Comparison of ENCODE assay signal across 9 cellular contexts in the genomic region with DNA sequence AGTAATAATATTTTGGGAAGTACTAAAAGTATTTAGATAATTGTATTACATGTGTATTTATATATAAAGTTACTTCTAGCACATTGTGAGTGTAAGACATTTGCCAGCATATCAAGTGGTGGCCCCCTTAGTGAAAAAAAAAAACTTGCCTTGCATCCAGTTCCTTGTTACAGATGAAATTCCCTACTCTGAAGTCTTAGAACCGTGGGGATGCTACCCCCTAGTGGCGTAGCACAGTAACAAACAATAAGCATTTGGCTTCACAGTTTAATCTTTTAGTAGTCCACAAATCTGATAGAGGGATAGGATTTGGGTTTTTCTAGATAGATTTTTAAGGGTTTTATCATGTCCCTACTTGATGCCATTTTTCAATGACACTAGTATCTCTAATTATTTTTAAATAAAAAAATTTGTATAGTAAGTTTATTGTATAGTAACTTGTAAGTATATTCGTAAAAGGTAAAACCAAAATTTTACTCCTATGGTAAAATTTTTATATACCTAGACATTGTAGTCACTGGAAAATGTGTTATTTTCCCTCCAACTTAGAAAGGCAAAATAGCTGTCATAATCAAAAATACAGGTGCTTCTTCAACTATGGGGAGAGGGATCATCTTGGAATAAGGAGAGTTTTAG. TPM values are rescaled to one million over a fixed set of nuclear protein-coding genes. Genes with fewer than 3 reads are reported as not detected.
DNase-seq lines count a peak whose midpoint lies in the region; ATAC-seq, FAIRE-seq and TF ChIP-seq lines count a peak whose summit lies in the region.
"Had no signal": no experiment of that assay in that cellular context is flagged by ENCODE, and none has a peak within 500 bp of the region (broad histone marks: within the 10 kb centered on the region; RNA-seq: fewer than 3 reads in every experiment).

No MANE protein-coding gene starts in this region.

- H3K36me3 Mint-ChIP-seq in activated naive CD4-positive, alpha-beta T cell treated with anti-CD3 and anti-CD28 coated beads for 36 hours (ENCODE audit: low read depth), result peaks cover 45% of the 10 kb centered on the region
- H3K36me3 Mint-ChIP-seq in glutamatergic neuron (ENCODE audit: unreplicated experiment), result no peaks in the 10 kb centered on the region

- intact Hi-C loops in activated naive CD4-positive, alpha-beta T cell treated with anti-CD3 and anti-CD28 coated beads for 36 hours (cut with micrococcal nuclease), result loop anchor here (1.0 to 2.0 kb wide), 4 partner anchors 13 to 381 kb away; a partner anchor contains a TSS
- intact Hi-C loops in prostate gland (cut with DNase I), result loop anchor here (5.0 kb wide), 2 partner anchors 246 to 381 kb away; no protein-coding TSS in a partner anchor

- peak; percentile 88 for FAIRE-seq in H54 (lab: Jason Lieb, UNC)

- 40% methylated on average over 3 of the region's 3 CpGs for WGBS in prostate gland

- peak; percentile 56 for DNase-seq in DMS79 treated with DMSO at 0.1 percent for 48 hours (lab: John Stamatoyannopoulos, UW)
- DNase-seq in H54 (ENCODE audit: insufficient read length, low spot score), result no peak
- DNase-seq in NCI-H1048 (lab: John Stamatoyannopoulos, UW), result peak; percentile 54
- DNase-seq in SK-N-DZ (ENCODE audit: low spot score), result peak; percentile 83
- peak; percentile 65 for DNase-seq in activated naive CD4-positive, alpha-beta T cell treated with anti-CD3 and anti-CD28 coated beads for 36 hours
- DNase-seq in glutamatergic neuron, result peak; percentile 73
- DNase-seq in prostate gland (ENCODE audit: low spot score), result peak; percentile 17

- H3K9me3 ChIP-seq in prostate gland, result no peaks in the 10 kb centered on the region

- H3K4me3 Mint-ChIP-seq in activated naive CD4-positive, alpha-beta T cell treated with anti-CD3 and anti-CD28 coated beads for 36 hours, result no peak overlapping the region
- H3K4me3 Mint-ChIP-seq in glutamatergic neuron (ENCODE audit: unreplicated experiment), result no peak overlapping the region
- H3K4me3 Mint-ChIP-seq: dendritic cell treated with granulocyte-macrophage colony-stimulating factor and Interleukin-4, amounts not matched to agents 40 ng/mL and 50 ng/mL, for 4 days had no signal

- no peaks in the 10 kb centered on the region for H3K36me3 ChIP-seq in prostate gland

- H3K4me1 Mint-ChIP-seq in activated naive CD4-positive, alpha-beta T cell treated with anti-CD3 and anti-CD28 coated beads for 36 hours (ENCODE audit: low read depth), result peaks cover 2% of the 10 kb centered on the region
- no peaks in the 10 kb centered on the region for H3K4me1 Mint-ChIP-seq in glutamatergic neuron (ENCODE audit: low read depth, unreplicated experiment)

- no peak overlapping the region for H3K27ac Mint-ChIP-seq in activated naive CD4-positive, alpha-beta T cell treated with anti-CD3 and anti-CD28 coated beads for 36 hours
- no peak overlapping the region for H3K27ac Mint-ChIP-seq in glutamatergic neuron (ENCODE audit: unreplicated experiment)
- H3K27ac Mint-ChIP-seq: dendritic cell treated with granulocyte-macrophage colony-stimulating factor and Interleukin-4, amounts not matched to agents 40 ng/mL and 50 ng/mL, for 4 days had no signal

- H3K27me3 ChIP-seq in prostate gland (replicated peaks; ENCODE audit: insufficient read depth), result no peaks in the 10 kb centered on the region

- CTCF ChIA-PET in activated naive CD4-positive, alpha-beta T cell treated with anti-CD3 and anti-CD28 coated beads for 36 hours (lab: Charles Lee), result interaction anchor here (0.7 to 2.2 kb wide), 12 partner anchors 8 to 381 kb away, joined by 3 to 10 read pairs (median 4); no protein-coding TSS in a partner anchor

- H3K4me3 ChIP-seq in prostate gland, result no peak overlapping the region

- TF ChIP-seq CTCF in glutamatergic neuron (IDR thresholded peaks at IDR 0.05; ENCODE audit: partially characterized antibody, unreplicated experiment) (peak; percentile 87), prostate gland (IDR thresholded peaks at IDR 0.05) (peak; percentile 42 to 74 (median 67))

- H3K4me1 ChIP-seq in prostate gland (replicated peaks), result no peaks in the 10 kb centered on the region

- ATAC-seq in HG03196 (IDR thresholded peaks at IDR 0.05; ENCODE audit: unreplicated experiment), result no peak

- TF ChIP-seq POLR2A in H54 (IDR thresholded peaks at IDR 0.05; ENCODE audit: low read depth, low read length), result no peak
- no peak for TF ChIP-seq POLR2A in prostate gland (IDR thresholded peaks at IDR 0.05)

- H3K27ac ChIP-seq in prostate gland, result no peak overlapping the region

- H3K9me3 Mint-ChIP-seq in activated naive CD4-positive, alpha-beta T cell treated with anti-CD3 and anti-CD28 coated beads for 36 hours, result no peaks in the 10 kb centered on the region
- no peaks in the 10 kb centered on the region for H3K9me3 Mint-ChIP-seq in glutamatergic neuron (ENCODE audit: unreplicated experiment)
- H3K9me3 Mint-ChIP-seq: dendritic cell treated with granulocyte-macrophage colony-stimulating factor and Interleukin-4, amounts not matched to agents 40 ng/mL and 50 ng/mL, for 4 days had no signal

- H3K27me3 Mint-ChIP-seq in activated naive CD4-positive, alpha-beta T cell treated with anti-CD3 and anti-CD28 coated beads for 36 hours (ENCODE audit: low read depth), result no peaks in the 10 kb centered on the region
- no peaks in the 10 kb centered on the region for H3K27me3 Mint-ChIP-seq in glutamatergic neuron (ENCODE audit: unreplicated experiment)
- H3K27me3 Mint-ChIP-seq: dendritic cell treated with granulocyte-macrophage colony-stimulating factor and Interleukin-4, amounts not matched to agents 40 ng/mL and 50 ng/mL, for 4 days had no signal

RNA-seq across cellular contexts. Expression of a gene that starts 14.3 kb away (rescaled TPM):
- polyA plus RNA-seq in SK-N-DZ (2014; cell fraction: cytosol; rRNA removed), result 141 and 166 TPM in 2 replicates
- 588 and 755 TPM in 2 replicates for polyA plus RNA-seq in SK-N-DZ (2014; cell fraction: nucleus; rRNA removed)
- total RNA-seq in activated naive CD4-positive, alpha-beta T cell treated with anti-CD3 and anti-CD28 coated beads for 36 hours, result 100 to 1,000 TPM; 187 to 191 TPM
- total RNA-seq in glutamatergic neuron (ENCODE audit: unreplicated experiment), result 34.0 TPM
- total RNA-seq in prostate gland, result 10 to 100 TPM; 13.8 to 40.4 TPM

RNA-seq across cellular contexts. Expression of a gene that starts 14.7 kb away (rescaled TPM):
- 81.4 and 88.5 TPM in 2 replicates for polyA plus RNA-seq in SK-N-DZ (2014; cell fraction: cytosol; rRNA removed)
- 127 and 130 TPM in 2 replicates for polyA plus RNA-seq in SK-N-DZ (2014; cell fraction: nucleus; rRNA removed)
- 1 to 10 TPM; 9.3 to 9.9 TPM for total RNA-seq in activated naive CD4-positive, alpha-beta T cell treated with anti-CD3 and anti-CD28 coated beads for 36 hours
- total RNA-seq in glutamatergic neuron (ENCODE audit: unreplicated experiment) (32.7 TPM), prostate gland (10 to 100 TPM; 16.1 to 43.3 TPM)

RNA-seq across cellular contexts. Expression of a gene that starts 35.9 kb away (rescaled TPM):
- 11.7 and 12.6 TPM in 2 replicates for polyA plus RNA-seq in SK-N-DZ (2014; cell fraction: cytosol; rRNA removed)
- polyA plus RNA-seq in SK-N-DZ (2014; cell fraction: nucleus; rRNA removed), result 5.3 and 6.9 TPM in 2 replicates
- total RNA-seq in activated naive CD4-positive, alpha-beta T cell treated with anti-CD3 and anti-CD28 coated beads for 36 hours, result 10 to 100 TPM; 25.8 TPM
- total RNA-seq in glutamatergic neuron (ENCODE audit: unreplicated experiment), result 10.1 TPM
- 10 to 100 TPM in 1 of 2 donors, 1 to 10 TPM in 1; 3.2 to 11.4 TPM for total RNA-seq in prostate gland
